Comparison of ENCODE assay signal across 10 cellular contexts in genomic region chr10:11881477-11882417, GRCh38. TPM values are rescaled to one million over a fixed set of nuclear protein-coding genes. Genes with fewer than 3 reads are reported as not detected.
DNase-seq lines count a peak whose midpoint lies in the region; ATAC-seq and TF ChIP-seq lines count a peak whose summit lies in the region.
"Had no signal": no experiment of that assay in that cellular context is flagged by ENCODE, and none has a peak within 500 bp of the region (broad histone marks: within the 10 kb centered on the region; RNA-seq: fewer than 3 reads in every experiment).

No MANE protein-coding gene starts in this region.

- no peak for ATAC-seq in stimulated activated naive CD8-positive, alpha-beta T cell treated with anti-CD3 and anti-CD28 coated beads, Interleukin-15, amount 100 ng/mL, for 72 hours
- no peak for ATAC-seq in GM19397 (IDR thresholded peaks at IDR 0.05; ENCODE audit: unreplicated experiment)

- no peaks in the 10 kb centered on the region for H3K27me3 ChIP-seq in MG63
- H3K27me3 ChIP-seq: neutrophil had no signal

- H3K27me3 Mint-ChIP-seq in progenitor cell of endocrine pancreas = no peaks in the 10 kb centered on the region
- peaks cover 4% of the 10 kb centered on the region for H3K27me3 Mint-ChIP-seq in stimulated activated naive CD8-positive, alpha-beta T cell treated with anti-CD3 and anti-CD28 coated beads, Interleukin-15, amount 100 ng/mL, for 72 hours

- H3K36me3 Mint-ChIP-seq in progenitor cell of endocrine pancreas (ENCODE audit: insufficient read depth) = no peaks in the 10 kb centered on the region

- H3K4me3 ChIP-seq in MG63 = no peak overlapping the region

- H3K27ac Mint-ChIP-seq in progenitor cell of endocrine pancreas = peak overlapping the region; percentile 85
- H3K27ac Mint-ChIP-seq in stimulated activated naive CD8-positive, alpha-beta T cell treated with anti-CD3 and anti-CD28 coated beads, Interleukin-15, amount 100 ng/mL, for 72 hours = no peak overlapping the region

- no peaks in the 10 kb centered on the region for H3K9me3 Mint-ChIP-seq in progenitor cell of endocrine pancreas (ENCODE audit: low read depth)
- no peaks in the 10 kb centered on the region for H3K9me3 Mint-ChIP-seq in stimulated activated naive CD8-positive, alpha-beta T cell treated with anti-CD3 and anti-CD28 coated beads, Interleukin-15, amount 100 ng/mL, for 72 hours

- 0 out of 3 replicates have a peak, but pooled peaks have one; percentile 23 for TF ChIP-seq CTCF in GM12872 (IDR thresholded peaks at IDR 0.05; ENCODE audit: insufficient read depth, low read depth, low read length)
- peak; percentile 41 for TF ChIP-seq CTCF in progenitor cell of endocrine pancreas (IDR thresholded peaks at IDR 0.05; ENCODE audit: unreplicated experiment)

- TF ChIP-seq POLR2A in erythroblast (IDR thresholded peaks at IDR 0.05; ENCODE audit: low read length) = no peak

- no peak overlapping the region for H3K4me3 Mint-ChIP-seq in progenitor cell of endocrine pancreas (ENCODE audit: low read depth)
- no peak overlapping the region for H3K4me3 Mint-ChIP-seq in stimulated activated naive CD8-positive, alpha-beta T cell treated with anti-CD3 and anti-CD28 coated beads, Interleukin-15, amount 100 ng/mL, for 72 hours

- H3K36me3 ChIP-seq in MG63 = no peaks in the 10 kb centered on the region
- H3K36me3 ChIP-seq: neutrophil had no signal

- DNase-seq in MG63 (peak; percentile 50), erythroblast (lab: John Stamatoyannopoulos, UW) (peak; percentile 18 to 27), progenitor cell of endocrine pancreas (ENCODE audit: low spot score, unreplicated experiment) (no peak), GM03348 (ENCODE audit: low spot score) (no peak), amniotic stem cell (lab: John Stamatoyannopoulos, UW) (no peak)
- DNase-seq in stimulated activated naive CD8-positive, alpha-beta T cell treated with anti-CD3 and anti-CD28 coated beads, Interleukin-15, amount 100 ng/mL, for 72 hours = no peak
- DNase-seq: NCI-H2081 treated with DMSO at 0.1 percent for 48 hours had no signal

- no peaks in the 10 kb centered on the region for H3K9me3 ChIP-seq in MG63
- H3K9me3 ChIP-seq: neutrophil had no signal

- peaks cover 5% of the 10 kb centered on the region for H3K4me1 Mint-ChIP-seq in progenitor cell of endocrine pancreas (ENCODE audit: low read depth)
- no peaks in the 10 kb centered on the region for H3K4me1 Mint-ChIP-seq in stimulated activated naive CD8-positive, alpha-beta T cell treated with anti-CD3 and anti-CD28 coated beads, Interleukin-15, amount 100 ng/mL, for 72 hours

RNA-seq across cellular contexts. Expression of gene PROSER2, which starts 58.6 kb away (rescaled TPM):
- total RNA-seq in MG63 (2014; rRNA removed; shearing (Covaris generic); ENCODE audit: low replicate concordance) = 2.1 and 3.5 TPM in 2 replicates
- total RNA-seq in progenitor cell of endocrine pancreas = 18.8 and 19.0 TPM in 2 replicates

Comparison
In these comparisons a context has a peak if more than half of its experiments do, and no peak if none do; other contexts are left out.
1. DNase-seq: peak in MG63 (single experiment) and erythroblast (2 of 2); none in progenitor cell of endocrine pancreas (single experiment), stimulated activated naive CD8-positive, alpha-beta T cell treated with anti-CD3 and anti-CD28 coated beads, Interleukin-15, amount 100 ng/mL, for 72 hours (0 of 2), GM03348 (single experiment) and amniotic stem cell (single experiment).